In the genomic region with DNA sequence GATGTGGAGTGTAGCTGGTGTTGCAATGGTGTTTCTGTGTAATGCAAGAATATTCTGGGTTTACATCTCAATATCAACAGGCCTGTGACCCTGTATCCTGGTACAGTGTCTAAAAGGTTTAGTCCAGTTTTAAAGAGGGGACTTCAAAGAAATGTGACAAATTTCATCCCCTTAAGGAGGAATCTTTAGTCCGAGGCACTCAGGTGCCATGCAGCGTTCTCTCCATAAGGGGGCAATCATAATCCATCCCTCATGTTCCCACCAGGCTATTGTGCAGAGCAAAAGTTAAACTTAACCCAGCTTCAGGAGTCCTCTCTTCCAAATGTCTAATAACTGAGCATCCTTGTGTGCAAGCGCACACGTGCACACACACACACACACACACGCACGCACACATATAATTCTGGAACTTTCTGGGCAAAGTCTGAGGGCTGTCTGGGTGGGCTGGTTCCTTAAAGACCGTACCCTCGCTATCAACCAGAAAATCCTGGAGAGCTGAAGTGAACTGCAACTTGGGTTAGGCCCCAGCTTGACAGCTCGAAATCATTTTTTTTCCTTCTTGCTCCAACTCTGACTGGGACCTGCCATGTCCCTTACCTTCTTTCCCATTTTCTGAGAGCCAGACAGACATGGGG, we compare ENCODE assay signal across 8 cellular contexts. TPM values are rescaled to one million over a fixed set of nuclear protein-coding genes. Genes with fewer than 3 reads are reported as not detected.
DNase-seq lines count a peak whose midpoint lies in the region; ATAC-seq and TF ChIP-seq lines count a peak whose summit lies in the region.

No MANE protein-coding gene starts in this region.

- H3K27ac Mint-ChIP-seq in HFFc6: no peak overlapping the region; the same call in 1 of the 2 replicates
- peak overlapping the region in 2 of 3 experiments; percentile 1 to 12 for H3K27ac Mint-ChIP-seq in nephron

- POLR2A ChIA-PET in Panc1 (lab: Charles Lee): no interaction called here

- no peaks in the 10 kb centered on the region for H4K20me1 ChIP-seq in DND-41 (ENCODE audit: insufficient read depth, low read length)

- intact Hi-C loops in Panc1 (cut with micrococcal nuclease; ENCODE audit: unreplicated experiment): loop anchor here (5.0 kb wide), 1 partner anchor 630 kb away; no protein-coding TSS in a partner anchor

- peak; percentile 78 for TF ChIP-seq CTCF in DND-41 (IDR thresholded peaks at IDR 0.05; ENCODE audit: borderline replicate concordance, extremely low read depth, low read length, poor library complexity, severe bottlenecking)
- TF ChIP-seq CTCF in HFFc6 (IDR thresholded peaks at IDR 0.05): peak; percentile 83
- peak; percentile 80 for TF ChIP-seq CTCF in Panc1 (IDR thresholded peaks at IDR 0.05)
- peak; percentile 84 to 87 (median 86) for TF ChIP-seq CTCF in nephron (IDR thresholded peaks at IDR 0.05; ENCODE audit: unreplicated experiment in 3 of 3)

- H3K4me3 Mint-ChIP-seq in HFFc6 (no peak overlapping the region), nephron (no peak overlapping the region)

- H3K4me3 ChIP-seq in DND-41 (ENCODE audit: low read depth in 1 of 2, low read length in 2 of 2) (no peak overlapping the region), Panc1 (ENCODE audit: low read depth in 2 of 2, low read length in 2 of 2) (no peak overlapping the region)

- H3K4me1 Mint-ChIP-seq in HFFc6 (ENCODE audit: low read depth): no peaks in the 10 kb centered on the region
- peaks cover 18% of the 10 kb centered on the region for H3K4me1 Mint-ChIP-seq in nephron

- no peaks in the 10 kb centered on the region for H3K9me3 ChIP-seq in DND-41 (ENCODE audit: insufficient read depth, low read length, severe bottlenecking)
- H3K9me3 ChIP-seq in Panc1 (ENCODE audit: control insufficient read depth, insufficient read depth, low read depth, low read length): no peaks in the 10 kb centered on the region

- no peaks in the 10 kb centered on the region for H3K27me3 ChIP-seq in DND-41 (ENCODE audit: insufficient read depth, low read length, poor library complexity)
- H3K27me3 ChIP-seq in Panc1 (ENCODE audit: control insufficient read depth, insufficient read depth, low read length): no peaks in the 10 kb centered on the region

- H3K9me3 Mint-ChIP-seq in HFFc6 (no peaks in the 10 kb centered on the region), nephron (no peaks in the 10 kb centered on the region)

- H3K27me3 Mint-ChIP-seq in HFFc6 (ENCODE audit: insufficient read depth): no peaks in the 10 kb centered on the region
- H3K27me3 Mint-ChIP-seq in nephron (ENCODE audit: low read depth): no peaks in the 10 kb centered on the region

- H3K36me3 Mint-ChIP-seq in HFFc6 (ENCODE audit: low read depth) (no peaks in the 10 kb centered on the region), nephron (ENCODE audit: low read depth) (no peaks in the 10 kb centered on the region)

- H3K36me3 ChIP-seq in DND-41 (ENCODE audit: insufficient read depth, low read length) (no peaks in the 10 kb centered on the region), Panc1 (ENCODE audit: control insufficient read depth, insufficient read depth, low read length) (no peaks in the 10 kb centered on the region)

- H3K4me2 ChIP-seq in DND-41 (ENCODE audit: insufficient read depth, low read length): no peak overlapping the region

- no TSS peak for BruUV-seq in Panc1 (replicated peaks; lab: Mats Ljungman, UMichigan)

- H3K9ac ChIP-seq in DND-41 (ENCODE audit: low read depth, low read length): no peak overlapping the region

- H3K4me1 ChIP-seq in DND-41 (ENCODE audit: insufficient read depth, low read length) (no peaks in the 10 kb centered on the region), Panc1 (ENCODE audit: control insufficient read depth, insufficient read depth, low read length) (no peaks in the 10 kb centered on the region)

- ATAC-seq in DND-41 (ENCODE audit: insufficient read depth, low read depth) (peak; percentile 74), Panc1 (peak; percentile 90), HG03521 (IDR thresholded peaks at IDR 0.05; ENCODE audit: unreplicated experiment) (no peak)

- H2AFZ ChIP-seq in DND-41 (ENCODE audit: low read depth, low read length): no peak overlapping the region

- DNase-seq in DND-41 (peak; percentile 36), HFFc6 (peak; percentile 35), Panc1 (ENCODE audit: low read depth, low spot score) (peak; percentile 18), epidermal melanocyte (ENCODE audit: insufficient read length, low spot score) (peak; percentile 81), NCI-H774 (lab: John Stamatoyannopoulos, UW) (no peak)
- no peak for DNase-seq in activated CD4-positive, CD25-positive, alpha-beta regulatory T cell treated with anti-CD3 and anti-CD28 coated beads, Interleukin-2, amount 50 U/mL, for 72 hours

- H3K27ac ChIP-seq in DND-41 (ENCODE audit: low read length) (no peak overlapping the region), Panc1 (ENCODE audit: low read length) (no peak overlapping the region)

- in situ Hi-C loops in Panc1 (cut with HindIII; ENCODE audit: low pct_unique_long_range_greater_than_20kb, low sequenced_read_pairs): no loop called here

- CTCF ChIA-PET in Panc1 (lab: Charles Lee): interaction anchor here (0.5 to 0.6 kb wide), 2 partner anchors 500 to 574 kb away, joined by 3 to 6 read pairs; no protein-coding TSS in a partner anchor

- no peaks in the 10 kb centered on the region for H3K79me2 ChIP-seq in DND-41 (ENCODE audit: insufficient read depth, low read length)

RNA-seq across cellular contexts. Expression of a gene that starts 46.0 kb away (rescaled TPM):
- not detected for total RNA-seq in HFFc6 (2021; fragmentation: NEBNext Ultra II Directional; extraction: Animal tissue kit (Norgen Biotek cat#: 25700))
- 0.05 TPM for total RNA-seq in Panc1 (2021; ENCODE audit: unreplicated experiment)
- polyA plus RNA-seq in Panc1 (2012; ENCODE audit: insufficient read length): not detected

Comparison
In these comparisons a context has a peak if more than half of its experiments do, and no peak if none do; other contexts are left out.
1. DNase-seq: peak in DND-41 (single experiment), HFFc6 (single experiment), Panc1 (single experiment) and epidermal melanocyte (single experiment); none in NCI-H774 (single experiment) and activated CD4-positive, CD25-positive, alpha-beta regulatory T cell treated with anti-CD3 and anti-CD28 coated beads, Interleukin-2, amount 50 U/mL, for 72 hours (single experiment).
2. Peak in every context shown above with its lines, with median percentiles within 50 percentile points of each other: CTCF ChIP-seq.